ENCODE assay signal across 8 cellular contexts in the genomic region with DNA sequence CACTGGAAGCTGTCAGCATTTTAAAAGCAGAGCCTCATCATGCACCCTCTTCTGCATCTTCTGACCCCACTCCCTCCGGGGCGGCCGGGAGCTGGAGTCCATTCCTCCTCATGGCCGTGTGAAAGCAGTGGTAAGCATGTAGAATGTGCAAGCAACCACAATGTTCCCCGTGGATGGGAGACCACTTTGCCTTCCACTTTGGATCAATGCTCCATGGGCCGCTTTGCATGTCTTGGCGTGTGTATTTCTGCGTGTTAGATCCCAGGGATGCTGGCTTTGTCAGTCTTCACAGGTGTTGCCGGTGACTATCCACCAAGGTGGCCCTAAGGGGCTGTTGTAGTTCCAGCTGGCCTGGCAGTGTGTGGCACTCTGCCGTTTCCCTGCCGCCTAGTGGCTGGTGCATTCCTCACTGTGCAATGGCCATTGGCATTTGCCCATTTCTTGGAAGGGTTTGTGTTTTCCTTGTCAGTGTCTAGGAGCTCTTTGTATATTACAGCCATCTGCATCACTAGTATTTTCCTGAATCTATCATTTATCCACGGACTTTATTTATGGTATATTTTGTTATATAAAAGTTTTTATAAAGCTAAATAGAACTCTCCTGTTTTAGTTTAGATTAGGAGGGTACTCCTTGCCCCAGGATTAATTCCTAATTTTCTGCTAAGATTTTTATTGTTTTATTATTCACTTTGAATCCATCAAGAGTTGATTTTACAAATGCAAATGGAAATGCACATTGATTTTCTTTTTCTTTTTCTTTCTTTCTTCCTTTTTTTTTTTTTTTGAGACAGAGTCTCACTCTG. TPM values are rescaled to one million over a fixed set of nuclear protein-coding genes. Genes with fewer than 3 reads are reported as not detected.
A peak's percentile ranks its signal among the peaks of the same experiment; 100 is the strongest.
DNase-seq lines count a peak whose midpoint lies in the region; ATAC-seq, FAIRE-seq and TF ChIP-seq lines count a peak whose summit lies in the region.

No MANE protein-coding gene starts in this region.

- FAIRE-seq in GM12878 (lab: Jason Lieb, UNC) = no peak
- FAIRE-seq in HTR-8/SVneo (lab: Jason Lieb, UNC) = no peak

- RAD21 ChIA-PET in GM12878 (lab: Charles Lee; ENCODE audit: unreplicated experiment) = no interaction called here

- H3K79me2 ChIP-seq in GM12878 (ENCODE audit: control insufficient read depth, insufficient read depth, low read length) = no peaks in the 10 kb centered on the region

- H3K9me3 ChIP-seq in GM12878 (replicated peaks; ENCODE audit: control insufficient read depth, insufficient read depth, low read length) (no peaks in the 10 kb centered on the region), liver (ENCODE audit: control insufficient read depth in 4 of 4, low read length in 3 of 4) (no peaks in the 10 kb centered on the region), T-helper 17 cell (ENCODE audit: control insufficient read depth, low read length, poor library complexity, severe bottlenecking) (no peaks in the 10 kb centered on the region)

- H3K4me2 ChIP-seq in GM12878 (ENCODE audit: control insufficient read depth, insufficient read depth) = no peak overlapping the region

- no peak for TF ChIP-seq EP300 in GM12878 (IDR thresholded peaks at IDR 0.05; ENCODE audit: borderline replicate concordance in 1 of 2, control insufficient read depth in 1 of 2, low read depth in 2 of 2, low read length in 2 of 2)

- no peak overlapping the region for H3K9ac ChIP-seq in GM12878 (ENCODE audit: control insufficient read depth, insufficient read depth, low read length)
- no peak overlapping the region for H3K9ac ChIP-seq in liver (ENCODE audit: low read depth in 1 of 2, low read length in 2 of 2)

- CTCF ChIA-PET in GM12878 (lab: Yijun Ruan, JAX) = interaction anchor here (1.0 to 2.5 kb wide), 6 partner anchors 9 to 241 kb away, joined by 3 to 11 read pairs (median 3); no protein-coding TSS in a partner anchor

- H3K27ac Mint-ChIP-seq in T-helper 17 cell = no peak overlapping the region

- in situ Hi-C loops in GM12878 (cut with MboI) = no loop called here

- TF ChIP-seq POLR2A in GM12878 (IDR thresholded peaks at IDR 0.05; ENCODE audit: low read depth, low read length) = no peak

- H3K27me3 ChIP-seq in GM12878 (replicated peaks in 1 of 2; ENCODE audit: control insufficient read depth in 2 of 2, insufficient read depth in 2 of 2, low read length in 1 of 2) (no peaks in the 10 kb centered on the region), liver (ENCODE audit: control insufficient read depth in 4 of 4, insufficient read depth in 4 of 4, low read length in 3 of 4) (no peaks in the 10 kb centered on the region)

- H3K4me3 ChIP-seq in GM12878 (no peak overlapping the region), liver (ENCODE audit: low read depth in 1 of 3, low read length in 3 of 3) (no peak overlapping the region)

- TF ChIP-seq RAD21 in GM12878 (IDR thresholded peaks at IDR 0.05; ENCODE audit: insufficient read depth, low read depth, low read length) = no peak
- peak; percentile 70 to 72 for TF ChIP-seq RAD21 in liver (IDR thresholded peaks at IDR 0.05)

- TF ChIP-seq CTCF in AG09319 (IDR thresholded peaks at IDR 0.05; ENCODE audit: low read depth, low read length) = peak; percentile 26
- TF ChIP-seq CTCF in GM12878 (IDR thresholded peaks at IDR 0.05 in 2 of 3, conservative IDR thresholded peaks at IDR 0.05 in 1 of 3; ENCODE audit: control insufficient read depth in 2 of 3, extremely low read depth in 1 of 3, insufficient read depth in 1 of 3, low read depth in 3 of 3, low read length in 3 of 3) = 0 out of 6 replicates have a peak, but pooled peaks of 1 of the 3 experiments have one; percentile 8
- peak; percentile 50 for TF ChIP-seq CTCF in liver (IDR thresholded peaks at IDR 0.05; ENCODE audit: low read depth, low read length, missing input control)

- H3K4me1 ChIP-seq in GM12878 (ENCODE audit: control insufficient read depth, insufficient read depth, low read length) (peaks cover 45% of the 10 kb centered on the region), liver (ENCODE audit: control insufficient read depth in 4 of 4, insufficient read depth in 4 of 4, low read length in 3 of 4) (peaks cover 0 to 3% (median 1%) of the 10 kb centered on the region in 4 donors)

- H3K27ac ChIP-seq in GM12878 (ENCODE audit: control insufficient read depth, insufficient read depth) (0 out of 2 replicates have a peak overlapping the region, but pooled peaks have one; percentile 3), liver (ENCODE audit: low read depth in 1 of 2, low read length in 2 of 2) (no peak overlapping the region)

- intact Hi-C loops in GM12878 (cut with micrococcal nuclease; ENCODE audit: unreplicated experiment) = no loop called here

- no peaks in the 10 kb centered on the region for H3K36me3 ChIP-seq in GM12878 (ENCODE audit: control insufficient read depth in 2 of 2, insufficient read depth in 2 of 2, low read length in 1 of 2)
- H3K36me3 ChIP-seq in liver (ENCODE audit: control insufficient read depth in 4 of 4, insufficient read depth in 3 of 4, low read depth in 1 of 4, low read length in 3 of 4) = no peaks in the 10 kb centered on the region

- no peak overlapping the region for H3K4me3 Mint-ChIP-seq in T-helper 17 cell

- BruUV-seq in GM12878 (replicated peaks; lab: Mats Ljungman, UMichigan) = no TSS peak

- peaks cover 48% of the 10 kb centered on the region for H3K27me3 Mint-ChIP-seq in T-helper 17 cell

- ATAC-seq in GM12878 = no peak
- ATAC-seq in T-helper 17 cell = no peak

- SMC1A ChIA-PET in GM12878 (lab: Charles Lee; ENCODE audit: uncharacterized antibody, unreplicated experiment) = interaction anchor here (1.1 to 1.4 kb wide), 2 partner anchors 10 to 106 kb away, joined by 3 to 5 read pairs; partner anchors contain the start of gene ALDH3A2

- DNase-seq in AG09319 (ENCODE audit: extremely low read depth, low read depth) (no peak), LoVo (ENCODE audit: low spot score) (peak; percentile 78), GM12878 (ENCODE audit: low read depth, low spot score) (no peak), HTR-8/SVneo (ENCODE audit: insufficient read length, low spot score) (no peak), NOMO-1 treated with dmso at 0.1 percent for 144 hours (lab: John Stamatoyannopoulos, UW; ENCODE audit: unreplicated experiment) (no peak), T-helper 17 cell (no peak)
- no peak for DNase-seq in stimulated activated CD4-positive, alpha-beta T cell treated with anti-CD3 and anti-CD28 coated beads, Interleukin-12 subunit alpha, Interleukin-12 subunit beta, amount 100 ng/mL, for 4 hours

- peaks cover 5% of the 10 kb centered on the region for H3K36me3 Mint-ChIP-seq in T-helper 17 cell (ENCODE audit: low read depth)

- peaks cover 15% of the 10 kb centered on the region for H3K4me1 Mint-ChIP-seq in T-helper 17 cell

- POLR2A ChIA-PET in GM12878 (lab: Charles Lee) = interaction anchor here (1.8 kb wide), 1 partner anchor 376 kb away, joined by 4 read pairs; the partner anchor contains the start of gene MAPK7

- WGBS in GM12878 (ENCODE audit: insufficient coverage, insufficient replicate concordance, low lambda C conversion rate, missing lambda C conversion rate) = 85% methylated on average over 12 of the region's 12 CpGs
- WGBS in liver = 76% methylated on average over 12 of the region's 12 CpGs

- no peaks in the 10 kb centered on the region for H4K20me1 ChIP-seq in GM12878 (ENCODE audit: control insufficient read depth, insufficient read depth)

- H2AFZ ChIP-seq in GM12878 (ENCODE audit: control insufficient read depth, low read depth, low read length) = no peak overlapping the region

TF ChIP-seq in GM12878, 131 proteins besides CTCF, POLR2A, EP300 and RAD21 (continues in another document):
- TF ChIP-seq TCF3 (IDR thresholded peaks at IDR 0.05; ENCODE audit: borderline replicate concordance, insufficient read depth, low read depth, low read length) = no peak

TF ChIP-seq in liver, 16 proteins besides CTCF, POLR2A, EP300 and RAD21 (continues in another document):
- no peak for TF ChIP-seq YY1 (IDR thresholded peaks at IDR 0.05)

RNA-seq across cellular contexts. Expression of gene ALDH3A1, which starts 5.8 kb away (rescaled TPM):
- total RNA-seq in GM12878 (2013; cell fraction: nucleolus; rRNA removed) = not detected in 2 replicates
- total RNA-seq in GM12878 (2014; rRNA removed) = not detected in 2 replicates
- total RNA-seq in GM12878 (2014; rRNA removed; fragmentation: Illumina TruSeq; extraction: Trizol) = not detected in 2 replicates
- total RNA-seq in GM12878 (2021) = not detected in 2 replicates
- polyA plus RNA-seq in GM12878 (2011; ENCODE audit: low read depth) = not detected
- polyA plus RNA-seq in GM12878 (2011; rRNA removed) = not detected in 2 replicates
- polyA plus RNA-seq in GM12878 (2011; cell fraction: cytosol; rRNA removed) = not detected in 2 replicates
- polyA plus RNA-seq in GM12878 (2011; cell fraction: nucleus; rRNA removed) = not detected in 2 replicates
- 0.28 TPM in 2 replicates for polyA plus RNA-seq in GM12878 (2012)
- polyA plus RNA-seq in GM12878 (2014; fragmentation: Illumina TruSeq; extraction: Trizol) = not detected in 2 replicates
- not detected for polyA plus RNA-seq in GM12878 (2014; fragmentation: Nextera tagmentation; extraction: Ambion mirVana)
- polyA plus RNA-seq in GM12878 (2014; rRNA removed) = 0.20 TPM in 1 of 2 replicates, not detected in the other
- polyA plus RNA-seq in GM12878 (2016; fragmentation: Nextera tagmentation; extraction: Ambion mirVana) = not detected
- not detected in 2 replicates for polyA minus RNA-seq in GM12878 (2011; rRNA and poly(A)+ RNA removed)
- not detected in 2 replicates for polyA minus RNA-seq in GM12878 (2011; cell fraction: cytosol; rRNA and poly(A)+ RNA removed)
- polyA minus RNA-seq in GM12878 (2011; cell fraction: nucleus; rRNA and poly(A)+ RNA removed) = not detected in 2 replicates
- under 1 TPM; 0.09 to 0.33 TPM for total RNA-seq in liver
- polyA plus RNA-seq in liver = 1 to 10 TPM in 1 of 2 donors, under 1 TPM in 1; 0.10 to 3.2 TPM
- not detected for total RNA-seq in T-helper 17 cell

RNA-seq across cellular contexts. Expression of gene SLC47A2, which starts 37.5 kb away (rescaled TPM):
- not detected in 2 replicates for total RNA-seq in GM12878 (2013; cell fraction: nucleolus; rRNA removed)
- not detected in 2 replicates for total RNA-seq in GM12878 (2014; rRNA removed)
- total RNA-seq in GM12878 (2014; rRNA removed; fragmentation: Illumina TruSeq; extraction: Trizol) = not detected in 2 replicates
- not detected in 2 replicates for total RNA-seq in GM12878 (2021)
- polyA plus RNA-seq in GM12878 (2011; ENCODE audit: low read depth) = not detected
- not detected in 2 replicates for polyA plus RNA-seq in GM12878 (2011; rRNA removed)
- 0.03 TPM in 1 of 2 replicates, not detected in the other for polyA plus RNA-seq in GM12878 (2011; cell fraction: cytosol; rRNA removed)
- 0.06 TPM in 1 of 2 replicates, not detected in the other for polyA plus RNA-seq in GM12878 (2011; cell fraction: nucleus; rRNA removed)
- not detected in 2 replicates for polyA plus RNA-seq in GM12878 (2012)
- not detected in 2 replicates for polyA plus RNA-seq in GM12878 (2014; fragmentation: Illumina TruSeq; extraction: Trizol)
- not detected for polyA plus RNA-seq in GM12878 (2014; fragmentation: Nextera tagmentation; extraction: Ambion mirVana)
- not detected in 2 replicates for polyA plus RNA-seq in GM12878 (2014; rRNA removed)
- polyA plus RNA-seq in GM12878 (2016; fragmentation: Nextera tagmentation; extraction: Ambion mirVana) = not detected
- not detected in 2 replicates for polyA minus RNA-seq in GM12878 (2011; rRNA and poly(A)+ RNA removed)
- not detected in 2 replicates for polyA minus RNA-seq in GM12878 (2011; cell fraction: cytosol; rRNA and poly(A)+ RNA removed)
- 0.12 TPM in 1 of 2 replicates, not detected in the other for polyA minus RNA-seq in GM12878 (2011; cell fraction: nucleus; rRNA and poly(A)+ RNA removed)
- not detected for total RNA-seq in liver
- polyA plus RNA-seq in liver = under 1 TPM in 1 of 2 donors, not detected in 1; 0.08 TPM
- total RNA-seq in T-helper 17 cell = not detected
